Comparison of ENCODE assay signal across 20 cellular contexts in genomic region chr15:38684461-38685000, GRCh38.
DNase-seq lines count a peak whose midpoint lies in the region; ATAC-seq and TF ChIP-seq lines count a peak whose summit lies in the region.
"Had no signal": no experiment of that assay in that cellular context is flagged by ENCODE, and none has a peak within 500 bp of the region (broad histone marks: within the 10 kb centered on the region; RNA-seq: fewer than 3 reads in every experiment).

No MANE protein-coding gene starts in this region.

- no peak for DNase-seq in activated T-cell treated with anti-CD3 and anti-CD28 coated beads, Interleukin-2, amount 50 U/mL, for 72 hours
- no peak for DNase-seq in activated T-cell treated with anti-CD3 and anti-CD28 coated beads for 4 hours
- DNase-seq in activated T-helper 2 cell treated with anti-CD3 and anti-CD28 coated beads, Interferon-gamma antibody, Interleukin-2, Interleukin-4, amounts not matched to agents 10 μg/mL and 5 μg/mL and 100 μg/mL, durations not matched to agents 14 hours and 24 hours and 36 hours (ENCODE audit: low spot score), result no peak
- no peak for DNase-seq in spleen
- DNase-seq in stimulated activated naive B cell treated with anti-CD40 and anti-IgM and Interleukin-4, amounts not matched to agents 10 μg/mL and 1 μg/mL and 100 μg/mL, for 72 hours, result no peak
- no peak for DNase-seq in NCI-H774 (lab: John Stamatoyannopoulos, UW)
- DNase-seq in NCI-H2196 (lab: John Stamatoyannopoulos, UW; ENCODE audit: unreplicated experiment), result no peak
- DNase-seq: Caco-2; endodermal cell; KG1; left ventricle myocardium inferior; NCI-H1048; NCI-H2107; NCI-H82; SHP77; stimulated activated CD4-positive, alpha-beta T cell treated with anti-CD3 and anti-CD28 coated beads, Interleukin-12 subunit alpha, Interleukin-12 subunit beta, amount 100 ng/mL, for 4 hours; stimulated activated CD8-positive, alpha-beta memory T cell treated with anti-CD3 and anti-CD28 coated beads, Interleukin-4, amount 100 ng/mL, for 48 hours; testis had no signal

- H3K27ac ChIP-seq in spleen, result peak overlapping the region in 6 of 8 donors; percentile 13 to 71 (median 42)
- H3K27ac ChIP-seq: left ventricle myocardium inferior, neutrophil, testis had no signal

- intact Hi-C loops in activated T-helper 2 cell treated with anti-CD3 and anti-CD28 coated beads, Interferon-gamma antibody, Interleukin-2, Interleukin-4, amounts not matched to agents 10 μg/mL and 5 μg/mL and 100 μg/mL, durations not matched to agents 14 hours and 24 hours and 36 hours (cut with micrococcal nuclease), result no loop called here
- intact Hi-C loops in spleen (cut with DNase I; ENCODE audit: low total_unique reads), result no loop called here

- no peak for ATAC-seq in activated T-cell treated with anti-CD3 and anti-CD28 coated beads, Interleukin-2, amount 50 U/mL, for 72 hours (replicated peaks in 1 of 2)
- ATAC-seq in stimulated activated naive B cell treated with anti-CD40 and anti-IgM and Interleukin-4, amounts not matched to agents 10 μg/mL and 1 μg/mL and 100 μg/mL, for 72 hours (replicated peaks), result no peak

- 45 to 78% (median 58%) methylated on average over 2 of the region's 2 CpGs for WGBS in spleen, 5 donors

- H3K4me3 ChIP-seq in Loucy (ENCODE audit: low read length, poor library complexity, severe bottlenecking) (no peak overlapping the region), spleen (no peak overlapping the region)
- H3K4me3 ChIP-seq: left ventricle myocardium inferior, testis had no signal

- H3K27me3 ChIP-seq in Loucy (ENCODE audit: insufficient read depth, low read length, poor library complexity, severe bottlenecking), result no peaks in the 10 kb centered on the region
- H3K27me3 ChIP-seq in spleen (replicated peaks in 1 of 7), result no peaks in the 10 kb centered on the region
- H3K27me3 ChIP-seq: neutrophil, testis had no signal

- no peak for TF ChIP-seq CTCF in Loucy (conservative IDR thresholded peaks at IDR 0.05; ENCODE audit: low read length)
- TF ChIP-seq CTCF in spleen (IDR thresholded peaks at IDR 0.05 in 8 of 11, conservative IDR thresholded peaks at IDR 0.05 in 3 of 11), result no peak

- H3K4me2 ChIP-seq in Loucy (ENCODE audit: low read depth, low read length, poor library complexity, severe bottlenecking), result peak overlapping the region; percentile 19

- H4K20me1 ChIP-seq in Loucy (ENCODE audit: insufficient read depth, low read length, poor library complexity, severe bottlenecking), result no peaks in the 10 kb centered on the region

- H3F3A ChIP-seq in Loucy (ENCODE audit: low read depth), result peaks cover 9% of the 10 kb centered on the region; the same call in 1 of the 2 replicates

- peak overlapping the region; percentile 34 for H3K9ac ChIP-seq in Loucy (ENCODE audit: low read depth, low read length, poor library complexity, severe bottlenecking)

- peaks cover 87% of the 10 kb centered on the region for H3K4me1 Mint-ChIP-seq in activated T-cell treated with anti-CD3 and anti-CD28 coated beads, Interleukin-2, amount 50 U/mL, for 72 hours (ENCODE audit: low read depth)
- peaks cover 75% of the 10 kb centered on the region for H3K4me1 Mint-ChIP-seq in activated T-helper 2 cell treated with anti-CD3 and anti-CD28 coated beads, Interferon-gamma antibody, Interleukin-2, Interleukin-4, amounts not matched to agents 10 μg/mL and 5 μg/mL and 100 μg/mL, durations not matched to agents 14 hours and 24 hours and 36 hours (ENCODE audit: low read depth)
- H3K4me1 Mint-ChIP-seq in stimulated activated naive B cell treated with anti-CD40 and anti-IgM and Interleukin-4, amounts not matched to agents 10 μg/mL and 1 μg/mL and 100 μg/mL, for 72 hours, result peaks cover 22 to 43% of the 10 kb centered on the region in 2 donors

- peak overlapping the region; percentile 53 to 77 for H3K4me3 Mint-ChIP-seq in activated T-cell treated with anti-CD3 and anti-CD28 coated beads, Interleukin-2, amount 50 U/mL, for 72 hours
- H3K4me3 Mint-ChIP-seq in activated T-helper 2 cell treated with anti-CD3 and anti-CD28 coated beads, Interferon-gamma antibody, Interleukin-2, Interleukin-4, amounts not matched to agents 10 μg/mL and 5 μg/mL and 100 μg/mL, durations not matched to agents 14 hours and 24 hours and 36 hours (ENCODE audit: low read depth), result peak overlapping the region; percentile 17
- no peak overlapping the region for H3K4me3 Mint-ChIP-seq in stimulated activated naive B cell treated with anti-CD40 and anti-IgM and Interleukin-4, amounts not matched to agents 10 μg/mL and 1 μg/mL and 100 μg/mL, for 72 hours
- H3K4me3 Mint-ChIP-seq: endodermal cell had no signal

- H3K9me3 Mint-ChIP-seq in activated T-cell treated with anti-CD3 and anti-CD28 coated beads, Interleukin-2, amount 50 U/mL, for 72 hours, result no peaks in the 10 kb centered on the region
- H3K9me3 Mint-ChIP-seq in activated T-helper 2 cell treated with anti-CD3 and anti-CD28 coated beads, Interferon-gamma antibody, Interleukin-2, Interleukin-4, amounts not matched to agents 10 μg/mL and 5 μg/mL and 100 μg/mL, durations not matched to agents 14 hours and 24 hours and 36 hours, result no peaks in the 10 kb centered on the region
- H3K9me3 Mint-ChIP-seq in stimulated activated naive B cell treated with anti-CD40 and anti-IgM and Interleukin-4, amounts not matched to agents 10 μg/mL and 1 μg/mL and 100 μg/mL, for 72 hours, result no peaks in the 10 kb centered on the region
- H3K9me3 Mint-ChIP-seq: endodermal cell had no signal

- no peaks in the 10 kb centered on the region for H3K79me2 ChIP-seq in Loucy (ENCODE audit: insufficient read depth, low read length)

- no peak for TF ChIP-seq POLR2A in spleen (IDR thresholded peaks at IDR 0.05)

- no peaks in the 10 kb centered on the region for H3K9me2 ChIP-seq in Loucy (replicated peaks; ENCODE audit: low read depth, low read length)

- H3K27ac Mint-ChIP-seq in activated T-cell treated with anti-CD3 and anti-CD28 coated beads, Interleukin-2, amount 50 U/mL, for 72 hours, result peak overlapping the region; percentile 99
- H3K27ac Mint-ChIP-seq in activated T-helper 2 cell treated with anti-CD3 and anti-CD28 coated beads, Interferon-gamma antibody, Interleukin-2, Interleukin-4, amounts not matched to agents 10 μg/mL and 5 μg/mL and 100 μg/mL, durations not matched to agents 14 hours and 24 hours and 36 hours, result peak overlapping the region; percentile 89
- H3K27ac Mint-ChIP-seq in stimulated activated naive B cell treated with anti-CD40 and anti-IgM and Interleukin-4, amounts not matched to agents 10 μg/mL and 1 μg/mL and 100 μg/mL, for 72 hours, result no peak overlapping the region
- H3K27ac Mint-ChIP-seq: endodermal cell had no signal

- no peaks in the 10 kb centered on the region for H3K27me3 Mint-ChIP-seq in activated T-cell treated with anti-CD3 and anti-CD28 coated beads, Interleukin-2, amount 50 U/mL, for 72 hours (ENCODE audit: low read depth)
- no peaks in the 10 kb centered on the region for H3K27me3 Mint-ChIP-seq in activated T-helper 2 cell treated with anti-CD3 and anti-CD28 coated beads, Interferon-gamma antibody, Interleukin-2, Interleukin-4, amounts not matched to agents 10 μg/mL and 5 μg/mL and 100 μg/mL, durations not matched to agents 14 hours and 24 hours and 36 hours (ENCODE audit: low read depth)
- no peaks in the 10 kb centered on the region for H3K27me3 Mint-ChIP-seq in stimulated activated naive B cell treated with anti-CD40 and anti-IgM and Interleukin-4, amounts not matched to agents 10 μg/mL and 1 μg/mL and 100 μg/mL, for 72 hours

- H3K4me1 ChIP-seq in Loucy (ENCODE audit: insufficient read depth, low read length, poor library complexity, severe bottlenecking), result peaks cover 72% of the 10 kb centered on the region
- peaks cover 3 to 64% (median 26%) of the 10 kb centered on the region in 6 donors for H3K4me1 ChIP-seq in spleen
- H3K4me1 ChIP-seq: Caco-2, left ventricle myocardium inferior, testis had no signal

- H2AFZ ChIP-seq in Loucy (ENCODE audit: low read length), result peak overlapping the region; percentile 58

- H3K9me3 ChIP-seq in Loucy (ENCODE audit: insufficient read depth, low read depth, low read length) (no peaks in the 10 kb centered on the region), spleen (no peaks in the 10 kb centered on the region)
- H3K9me3 ChIP-seq: Caco-2, left ventricle myocardium inferior, neutrophil, testis had no signal

- peaks cover 0 to 2% of the 10 kb centered on the region in 2 donors for H3K36me3 Mint-ChIP-seq in activated T-cell treated with anti-CD3 and anti-CD28 coated beads, Interleukin-2, amount 50 U/mL, for 72 hours (ENCODE audit: insufficient read depth in 2 of 2)
- no peaks in the 10 kb centered on the region for H3K36me3 Mint-ChIP-seq in activated T-helper 2 cell treated with anti-CD3 and anti-CD28 coated beads, Interferon-gamma antibody, Interleukin-2, Interleukin-4, amounts not matched to agents 10 μg/mL and 5 μg/mL and 100 μg/mL, durations not matched to agents 14 hours and 24 hours and 36 hours (ENCODE audit: low read depth)
- no peaks in the 10 kb centered on the region for H3K36me3 Mint-ChIP-seq in stimulated activated naive B cell treated with anti-CD40 and anti-IgM and Interleukin-4, amounts not matched to agents 10 μg/mL and 1 μg/mL and 100 μg/mL, for 72 hours

- H3K36me3 ChIP-seq in Loucy (ENCODE audit: insufficient read depth, low read length) (no peaks in the 10 kb centered on the region), spleen (no peaks in the 10 kb centered on the region)
- H3K36me3 ChIP-seq: left ventricle myocardium inferior, neutrophil had no signal

Comparison
In these comparisons a context has a peak if more than half of its experiments do, and no peak if none do; other contexts are left out.
1. H3K4me3 Mint-ChIP-seq: peak in activated T-cell treated with anti-CD3 and anti-CD28 coated beads, Interleukin-2, amount 50 U/mL, for 72 hours (2 of 2) and activated T-helper 2 cell treated with anti-CD3 and anti-CD28 coated beads, Interferon-gamma antibody, Interleukin-2, Interleukin-4, amounts not matched to agents 10 μg/mL and 5 μg/mL and 100 μg/mL, durations not matched to agents 14 hours and 24 hours and 36 hours (single experiment); none in stimulated activated naive B cell treated with anti-CD40 and anti-IgM and Interleukin-4, amounts not matched to agents 10 μg/mL and 1 μg/mL and 100 μg/mL, for 72 hours (0 of 2).